In the genomic region with DNA sequence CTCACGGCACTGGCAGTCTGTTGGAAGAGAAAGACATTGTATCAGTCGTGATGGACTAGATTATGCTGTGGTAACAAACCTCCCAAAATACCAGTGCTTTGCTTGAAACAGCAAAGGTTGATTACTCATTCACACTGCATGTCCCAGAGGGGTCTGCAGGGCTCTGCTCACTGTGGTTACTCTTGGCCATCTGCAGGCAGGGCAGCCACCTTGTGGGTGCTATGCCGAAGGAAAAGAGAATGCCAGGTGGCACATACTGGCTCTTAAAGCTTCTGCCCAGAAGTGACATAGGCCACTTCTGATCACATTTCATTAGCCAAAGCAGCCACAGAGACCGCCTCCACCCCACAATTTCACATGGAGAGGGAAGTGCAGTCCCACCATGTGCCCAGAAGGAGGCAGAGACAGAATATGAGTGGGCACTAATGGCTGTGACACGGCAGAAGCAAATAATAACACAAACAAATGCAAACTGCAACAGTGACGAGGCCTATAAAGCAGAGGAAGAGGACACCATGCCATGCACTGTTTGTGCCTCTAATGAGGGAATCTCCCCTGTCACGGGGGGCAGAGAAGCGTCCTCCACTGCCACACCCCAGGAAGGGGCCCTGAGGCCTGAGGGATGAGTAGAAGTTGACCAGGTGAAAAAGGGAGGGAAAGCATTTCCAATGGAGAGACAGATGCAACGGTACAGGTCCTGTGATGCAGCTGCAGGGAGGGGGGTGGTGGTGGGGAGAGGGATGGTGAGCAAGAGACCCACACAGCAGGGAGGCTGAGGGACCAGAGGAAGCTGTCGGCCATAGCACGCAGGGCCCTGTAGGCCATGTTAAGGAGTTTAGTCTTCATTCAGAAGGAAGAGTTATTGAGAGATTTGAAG, we compare ENCODE assay signal across 8 cellular contexts. TPM values are rescaled to one million over a fixed set of nuclear protein-coding genes. Genes with fewer than 3 reads are reported as not detected.
DNase-seq lines count a peak whose midpoint lies in the region; ATAC-seq and TF ChIP-seq lines count a peak whose summit lies in the region.

No MANE protein-coding gene starts in this region.

- no peak overlapping the region for H3K9ac ChIP-seq in Karpas-422 (ENCODE audit: low read length)

- H3K9me2 ChIP-seq in Karpas-422 (replicated peaks; ENCODE audit: insufficient read depth, low read length), result no peaks in the 10 kb centered on the region

- peak; percentile 84 for ATAC-seq in GM19395 (IDR thresholded peaks at IDR 0.05; ENCODE audit: unreplicated experiment)
- peak; percentile 70 for ATAC-seq in activated CD8-positive, alpha-beta T cell treated with anti-CD3 and anti-CD28 coated beads for 36 hours
- no peak for ATAC-seq in lower lobe of right lung
- ATAC-seq in left colon, result no peak

- H3K36me3 ChIP-seq in Karpas-422 (ENCODE audit: insufficient read depth, low read length), result no peaks in the 10 kb centered on the region
- no peaks in the 10 kb centered on the region for H3K36me3 ChIP-seq in lower lobe of right lung

- TF ChIP-seq CTCF in activated CD8-positive, alpha-beta T cell treated with anti-CD3 and anti-CD28 coated beads for 36 hours (IDR thresholded peaks at IDR 0.05), result peak; percentile 34
- TF ChIP-seq CTCF in lower lobe of right lung (IDR thresholded peaks at IDR 0.05), result peak; percentile 29

- CTCF ChIA-PET in activated CD8-positive, alpha-beta T cell treated with anti-CD3 and anti-CD28 coated beads for 36 hours (lab: Charles Lee), result interaction anchor here (0.6 to 1.7 kb wide), 2 partner anchors 12 to 55 kb away, joined by 3 to 5 read pairs; no protein-coding TSS in a partner anchor

- no peak overlapping the region for H2AFZ ChIP-seq in Karpas-422 (ENCODE audit: low read length)

- H3K4me3 ChIP-seq in Karpas-422 (ENCODE audit: low read length), result no peak overlapping the region
- H3K4me3 ChIP-seq in lower lobe of right lung, result no peak overlapping the region

- H3K9me3 ChIP-seq in Karpas-422 (ENCODE audit: low read length), result no peaks in the 10 kb centered on the region
- no peaks in the 10 kb centered on the region for H3K9me3 ChIP-seq in lower lobe of right lung

- no peaks in the 10 kb centered on the region for H3K79me2 ChIP-seq in Karpas-422 (ENCODE audit: low read length)

- no peaks in the 10 kb centered on the region for H3K27me3 ChIP-seq in Karpas-422 (ENCODE audit: low read length)
- no peaks in the 10 kb centered on the region for H3K27me3 ChIP-seq in lower lobe of right lung (ENCODE audit: low read depth)

- peaks cover 3% of the 10 kb centered on the region for H3K27me3 Mint-ChIP-seq in activated CD8-positive, alpha-beta T cell treated with anti-CD3 and anti-CD28 coated beads for 36 hours

- no peaks in the 10 kb centered on the region for H3K4me1 Mint-ChIP-seq in activated CD8-positive, alpha-beta T cell treated with anti-CD3 and anti-CD28 coated beads for 36 hours (ENCODE audit: low read depth)

- no peak overlapping the region for H3K4me2 ChIP-seq in Karpas-422 (ENCODE audit: low read depth, low read length, poor library complexity, severe bottlenecking)

- H4K20me1 ChIP-seq in Karpas-422 (ENCODE audit: insufficient read depth, low read depth, low read length), result no peaks in the 10 kb centered on the region

- no peaks in the 10 kb centered on the region for H3K36me3 Mint-ChIP-seq in activated CD8-positive, alpha-beta T cell treated with anti-CD3 and anti-CD28 coated beads for 36 hours (ENCODE audit: low read depth)

- H3K27ac Mint-ChIP-seq in activated CD8-positive, alpha-beta T cell treated with anti-CD3 and anti-CD28 coated beads for 36 hours, result no peak overlapping the region

- H3K9me3 Mint-ChIP-seq in activated CD8-positive, alpha-beta T cell treated with anti-CD3 and anti-CD28 coated beads for 36 hours, result peaks cover 3% of the 10 kb centered on the region

- no peaks in the 10 kb centered on the region for H3K4me1 ChIP-seq in Karpas-422 (ENCODE audit: low read length)
- H3K4me1 ChIP-seq in lower lobe of right lung, result no peaks in the 10 kb centered on the region

- DNase-seq in D341Med (ENCODE audit: low spot score), result peak; percentile 59
- DNase-seq in Karpas-422, result peak; percentile 59
- DNase-seq in activated CD8-positive, alpha-beta T cell treated with anti-CD3 and anti-CD28 coated beads for 36 hours, result peak; percentile 34
- no peak for DNase-seq in lower lobe of right lung
- DNase-seq in T1000 (lab: John Stamatoyannopoulos, UW), result no peak
- DNase-seq in NCI-H1105 treated with DMSO at 0.1 percent for 48 hours (lab: John Stamatoyannopoulos, UW), result no peak
- DNase-seq in left colon, result no peak

- intact Hi-C loops in activated CD8-positive, alpha-beta T cell treated with anti-CD3 and anti-CD28 coated beads for 36 hours (cut with micrococcal nuclease), result loop anchor here (10.0 kb wide), 1 partner anchor 121 kb away; the partner anchor contains the start of gene C12orf56
- intact Hi-C loops in lower lobe of right lung (cut with DNase I) (no loop called here), left colon (cut with DNase I, micrococcal nuclease) (no loop called here)

- POLR2A ChIA-PET in activated CD8-positive, alpha-beta T cell treated with anti-CD3 and anti-CD28 coated beads for 36 hours (lab: Charles Lee), result no interaction called here

- H3K27ac ChIP-seq in Karpas-422 (ENCODE audit: low read length) (no peak overlapping the region), lower lobe of right lung (no peak overlapping the region)

- H3K4me3 Mint-ChIP-seq in activated CD8-positive, alpha-beta T cell treated with anti-CD3 and anti-CD28 coated beads for 36 hours, result no peak overlapping the region

RNA-seq across cellular contexts. Expression of gene KICS2, which starts 51.7 kb away (rescaled TPM):
- 13.0 and 30.7 TPM in 2 replicates for total RNA-seq in Karpas-422 (2014; rRNA removed; shearing (Covaris generic); ENCODE audit: low replicate concordance)
- total RNA-seq in activated CD8-positive, alpha-beta T cell treated with anti-CD3 and anti-CD28 coated beads for 36 hours, result 10 to 100 TPM; 16.6 to 19.7 TPM
- 8.6 TPM for total RNA-seq in lower lobe of right lung
- total RNA-seq in left colon, result 1 to 10 TPM; 5.2 to 5.7 TPM

Comparison
In these comparisons a context has a peak if more than half of its experiments do, and no peak if none do; other contexts are left out.
1. DNase-seq: peak in D341Med (single experiment), Karpas-422 (single experiment) and activated CD8-positive, alpha-beta T cell treated with anti-CD3 and anti-CD28 coated beads for 36 hours (single experiment); none in lower lobe of right lung (single experiment), T1000 (single experiment), NCI-H1105 treated with DMSO at 0.1 percent for 48 hours (single experiment) and left colon (0 of 2).
2. ATAC-seq: peak in GM19395 (single experiment) and activated CD8-positive, alpha-beta T cell treated with anti-CD3 and anti-CD28 coated beads for 36 hours (single experiment); none in lower lobe of right lung (0 of 2) and left colon (single experiment).